9 cellular contexts compared by ENCODE assay signal in the genomic region with DNA sequence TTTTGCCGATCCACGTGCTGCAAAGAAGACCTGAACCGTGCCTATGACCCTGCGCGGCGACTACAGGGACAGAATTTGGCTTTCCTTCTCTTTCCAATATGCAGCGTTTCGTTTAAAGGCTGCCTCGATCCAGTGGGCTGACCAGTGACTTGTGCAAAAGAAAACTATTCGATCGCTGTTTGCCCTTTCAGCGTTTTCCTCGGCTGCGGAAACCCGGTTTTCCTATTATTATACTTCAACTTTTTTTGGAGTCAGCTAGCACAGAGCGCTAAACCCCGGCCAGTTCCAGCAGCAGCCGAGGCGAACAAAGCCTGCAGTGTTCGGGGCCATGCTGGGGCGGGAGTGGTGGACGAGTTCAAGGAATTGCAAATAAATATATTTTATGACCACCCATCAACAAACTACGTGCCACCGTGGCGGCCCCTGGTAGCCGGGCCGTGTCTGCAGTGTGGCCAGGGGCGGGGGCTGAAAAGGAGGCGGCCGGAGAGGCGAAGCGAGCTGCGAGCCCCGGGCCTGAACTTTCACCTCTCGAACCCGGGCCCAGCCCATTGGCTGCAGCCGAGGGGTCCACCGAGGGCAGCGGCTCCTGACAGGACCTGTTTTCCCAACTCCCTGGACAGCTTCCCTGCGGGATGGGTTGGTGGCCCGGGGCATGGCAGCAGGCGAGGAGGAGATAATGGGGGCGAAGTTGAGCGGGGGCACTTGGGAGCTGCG.
DNase-seq lines count a peak whose midpoint lies in the region; ATAC-seq and TF ChIP-seq lines count a peak whose summit lies in the region.
"Had no signal": no experiment of that assay in that cellular context is flagged by ENCODE, and none has a peak within 500 bp of the region (broad histone marks: within the 10 kb centered on the region; RNA-seq: fewer than 3 reads in every experiment).

No MANE protein-coding gene starts in this region.

- TF ChIP-seq CTCF in HCT116 (IDR thresholded peaks at IDR 0.05 in 2 of 3, conservative IDR thresholded peaks at IDR 0.05 in 1 of 3; ENCODE audit: borderline replicate concordance in 1 of 3, insufficient read depth in 1 of 3, low read depth in 2 of 3, low read length in 2 of 3), result no peak
- TF ChIP-seq CTCF in spleen (IDR thresholded peaks at IDR 0.05 in 8 of 11, conservative IDR thresholded peaks at IDR 0.05 in 3 of 11), result no peak

- H3K27ac ChIP-seq in HCT116 (ENCODE audit: low read depth, low read length) (no peak overlapping the region), spleen (no peak overlapping the region)

- H3K27me3 ChIP-seq in HCT116 (ENCODE audit: insufficient read depth, low read length) (no peaks in the 10 kb centered on the region), spleen (replicated peaks in 1 of 7) (peaks cover 7 to 92% (median 77%) of the 10 kb centered on the region in 7 donors)

- H3K9me2 ChIP-seq in HCT116 (ENCODE audit: insufficient read depth), result no peaks in the 10 kb centered on the region

- no peaks in the 10 kb centered on the region for H3K9me3 ChIP-seq in HCT116 (ENCODE audit: control insufficient read depth in 1 of 2, insufficient read depth in 1 of 2, low read depth in 1 of 2, low read length in 2 of 2)
- no peaks in the 10 kb centered on the region for H3K9me3 ChIP-seq in spleen

- H3K36me3 ChIP-seq in HCT116 (ENCODE audit: control insufficient read depth in 1 of 2, insufficient read depth in 2 of 2, low read length in 2 of 2), result no peaks in the 10 kb centered on the region
- H3K36me3 ChIP-seq in spleen, result no peaks in the 10 kb centered on the region

- no peak for TF ChIP-seq RAD21 in HCT116 (IDR thresholded peaks at IDR 0.05; ENCODE audit: low read depth)

- RAD21 ChIA-PET in HCT116 (lab: Charles Lee; ENCODE audit: low non-redundant PET in 1 of 2, low total read pairs in 2 of 2, uncharacterized antibody in 2 of 2, unreplicated experiment in 2 of 2), result no interaction called here

- no peak overlapping the region for H3K9ac ChIP-seq in HCT116 (ENCODE audit: low read length)

- CTCF ChIA-PET in HCT116 (lab: Charles Lee), result interaction anchor here (1.0 to 1.7 kb wide), 2 partner anchors 1597 to 1769 kb away, joined by 4 to 13 read pairs; no protein-coding TSS in a partner anchor

- WGBS in spleen, 5 donors, result 3 to 8% (median 6%) methylated on average over 33 to 45 of the region's 45 CpGs

- H3K4me3 ChIP-seq in HCT116 (replicated peaks in 1 of 2; ENCODE audit: low read depth in 1 of 2, low read length in 2 of 2) (peak overlapping the region in 1 of 2 experiments; percentile 22; a peak in 1 of 4 replicates), spleen (peak overlapping the region in 6 of 8 donors; percentile 10 to 78 (median 16))

- peak overlapping the region; percentile 89 for H2AFZ ChIP-seq in HCT116 (ENCODE audit: low read depth, low read length, poor library complexity, severe bottlenecking)

- no TSS peak for BruUV-seq in HCT116 (replicated peaks; lab: Mats Ljungman, UMichigan)

- POLR2A ChIA-PET in HCT116 (lab: Charles Lee), result no interaction called here

- no peaks in the 10 kb centered on the region for H4K20me1 ChIP-seq in HCT116 (ENCODE audit: insufficient read depth)

- H3K4me1 ChIP-seq in HCT116 (ENCODE audit: control insufficient read depth in 1 of 2, insufficient read depth in 2 of 2, low read length in 2 of 2), result peaks cover 4 to 27% of the 10 kb centered on the region in 2 experiments; a peak in 3 of 4 replicates
- H3K4me1 ChIP-seq in spleen, result peaks cover 13 to 59% (median 52%) of the 10 kb centered on the region in 6 donors

- ATAC-seq in HCT116 (no peak), HG03520 (IDR thresholded peaks at IDR 0.05; ENCODE audit: unreplicated experiment) (no peak)

- H3K79me2 ChIP-seq in HCT116 (ENCODE audit: insufficient read depth, low read length), result no peaks in the 10 kb centered on the region

- peak overlapping the region; percentile 55 for H3K4me2 ChIP-seq in HCT116 (ENCODE audit: low read length)

- DNase-seq in HCT116 (ENCODE audit: low read depth, low spot score) (no peak), astrocyte of the hippocampus (ENCODE audit: low read depth, low spot score) (peak; percentile 46), islet precursor cell (peak; percentile 71), spleen (peak; percentile 72), H4 (ENCODE audit: low spot score) (no peak), SHP77 (lab: John Stamatoyannopoulos, UW) (no peak)
- no peak for DNase-seq in stimulated activated CD4-positive, alpha-beta T cell treated with anti-CD3 and anti-CD28 coated beads, Interleukin-1b, Interleukin-23, amount 100 ng/mL, for 48 hours
- DNase-seq: erythroblast had no signal

- TF ChIP-seq POLR2A in HCT116 (IDR thresholded peaks at IDR 0.05; ENCODE audit: borderline replicate concordance, extremely low read depth, insufficient read depth, insufficient read length), result no peak
- TF ChIP-seq POLR2A in spleen (IDR thresholded peaks at IDR 0.05), result no peak

- intact Hi-C loops in HCT116 (cut with micrococcal nuclease), result loop anchor here (1.0 to 10.0 kb wide), 8 partner anchors 134 to 1827 kb away; no protein-coding TSS in a partner anchor
- intact Hi-C loops in spleen (cut with DNase I; ENCODE audit: low total_unique reads), result no loop called here

TF ChIP-seq in HCT116, 20 proteins besides CTCF, POLR2A, EP300 and RAD21:
- TF ChIP-seq, protein P1, sequence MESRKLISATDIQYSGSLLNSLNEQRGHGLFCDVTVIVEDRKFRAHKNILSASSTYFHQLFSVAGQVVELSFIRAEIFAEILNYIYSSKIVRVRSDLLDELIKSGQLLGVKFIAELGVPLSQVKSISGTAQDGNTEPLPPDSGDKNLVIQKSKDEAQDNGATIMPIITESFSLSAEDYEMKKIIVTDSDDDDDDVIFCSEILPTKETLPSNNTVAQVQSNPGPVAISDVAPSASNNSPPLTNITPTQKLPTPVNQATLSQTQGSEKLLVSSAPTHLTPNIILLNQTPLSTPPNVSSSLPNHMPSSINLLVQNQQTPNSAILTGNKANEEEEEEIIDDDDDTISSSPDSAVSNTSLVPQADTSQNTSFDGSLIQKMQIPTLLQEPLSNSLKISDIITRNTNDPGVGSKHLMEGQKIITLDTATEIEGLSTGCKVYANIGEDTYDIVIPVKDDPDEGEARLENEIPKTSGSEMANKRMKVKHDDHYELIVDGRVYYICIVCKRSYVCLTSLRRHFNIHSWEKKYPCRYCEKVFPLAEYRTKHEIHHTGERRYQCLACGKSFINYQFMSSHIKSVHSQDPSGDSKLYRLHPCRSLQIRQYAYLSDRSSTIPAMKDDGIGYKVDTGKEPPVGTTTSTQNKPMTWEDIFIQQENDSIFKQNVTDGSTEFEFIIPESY (IDR thresholded peaks at IDR 0.05; ENCODE audit: extremely low read depth, insufficient replicate concordance, low read length), result no peak
- no peak for TF ChIP-seq ZNF274 (IDR thresholded peaks at IDR 0.05; ENCODE audit: low read depth, low read length)
- no peak for TF ChIP-seq ZFX (IDR thresholded peaks at IDR 0.05)
- no peak for TF ChIP-seq SP1 (IDR thresholded peaks at IDR 0.05; ENCODE audit: low read depth)
- no peak for TF ChIP-seq EGR1 (IDR thresholded peaks at IDR 0.05; ENCODE audit: low read depth)
- TF ChIP-seq, protein P2, sequence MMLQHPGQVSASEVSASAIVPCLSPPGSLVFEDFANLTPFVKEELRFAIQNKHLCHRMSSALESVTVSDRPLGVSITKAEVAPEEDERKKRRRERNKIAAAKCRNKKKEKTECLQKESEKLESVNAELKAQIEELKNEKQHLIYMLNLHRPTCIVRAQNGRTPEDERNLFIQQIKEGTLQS (IDR thresholded peaks at IDR 0.05), result no peak
- TF ChIP-seq, protein P3, sequence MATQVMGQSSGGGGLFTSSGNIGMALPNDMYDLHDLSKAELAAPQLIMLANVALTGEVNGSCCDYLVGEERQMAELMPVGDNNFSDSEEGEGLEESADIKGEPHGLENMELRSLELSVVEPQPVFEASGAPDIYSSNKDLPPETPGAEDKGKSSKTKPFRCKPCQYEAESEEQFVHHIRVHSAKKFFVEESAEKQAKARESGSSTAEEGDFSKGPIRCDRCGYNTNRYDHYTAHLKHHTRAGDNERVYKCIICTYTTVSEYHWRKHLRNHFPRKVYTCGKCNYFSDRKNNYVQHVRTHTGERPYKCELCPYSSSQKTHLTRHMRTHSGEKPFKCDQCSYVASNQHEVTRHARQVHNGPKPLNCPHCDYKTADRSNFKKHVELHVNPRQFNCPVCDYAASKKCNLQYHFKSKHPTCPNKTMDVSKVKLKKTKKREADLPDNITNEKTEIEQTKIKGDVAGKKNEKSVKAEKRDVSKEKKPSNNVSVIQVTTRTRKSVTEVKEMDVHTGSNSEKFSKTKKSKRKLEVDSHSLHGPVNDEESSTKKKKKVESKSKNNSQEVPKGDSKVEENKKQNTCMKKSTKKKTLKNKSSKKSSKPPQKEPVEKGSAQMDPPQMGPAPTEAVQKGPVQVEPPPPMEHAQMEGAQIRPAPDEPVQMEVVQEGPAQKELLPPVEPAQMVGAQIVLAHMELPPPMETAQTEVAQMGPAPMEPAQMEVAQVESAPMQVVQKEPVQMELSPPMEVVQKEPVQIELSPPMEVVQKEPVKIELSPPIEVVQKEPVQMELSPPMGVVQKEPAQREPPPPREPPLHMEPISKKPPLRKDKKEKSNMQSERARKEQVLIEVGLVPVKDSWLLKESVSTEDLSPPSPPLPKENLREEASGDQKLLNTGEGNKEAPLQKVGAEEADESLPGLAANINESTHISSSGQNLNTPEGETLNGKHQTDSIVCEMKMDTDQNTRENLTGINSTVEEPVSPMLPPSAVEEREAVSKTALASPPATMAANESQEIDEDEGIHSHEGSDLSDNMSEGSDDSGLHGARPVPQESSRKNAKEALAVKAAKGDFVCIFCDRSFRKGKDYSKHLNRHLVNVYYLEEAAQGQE (IDR thresholded peaks at IDR 0.05; ENCODE audit: low read depth), result no peak
- no peak for TF ChIP-seq YY1 (IDR thresholded peaks at IDR 0.05; ENCODE audit: extremely low read depth, insufficient replicate concordance, low read depth, low read length)
- no peak for TF ChIP-seq TCF7L2 (IDR thresholded peaks at IDR 0.05; ENCODE audit: borderline replicate concordance, extremely low read depth, insufficient read depth, insufficient read length)
- TF ChIP-seq CEBPB (IDR thresholded peaks at IDR 0.05; ENCODE audit: low read depth), result no peak

Comparison
In these comparisons a context has a peak if more than half of its experiments do, and no peak if none do; other contexts are left out.
1. DNase-seq: peak in astrocyte of the hippocampus (single experiment), islet precursor cell (single experiment) and spleen (single experiment); none in HCT116 (single experiment), stimulated activated CD4-positive, alpha-beta T cell treated with anti-CD3 and anti-CD28 coated beads, Interleukin-1b, Interleukin-23, amount 100 ng/mL, for 48 hours (single experiment), H4 (single experiment) and SHP77 (0 of 2).